In genomic region chr9:107112707-107113243, GRCh38 we compare ENCODE assay signal across 18 cellular contexts.
DNase-seq lines count a peak whose midpoint lies in the region; ATAC-seq and TF ChIP-seq lines count a peak whose summit lies in the region.
"Had no signal": no experiment of that assay in that cellular context is flagged by ENCODE, and none has a peak within 500 bp of the region (broad histone marks: within the 10 kb centered on the region; RNA-seq: fewer than 3 reads in every experiment).

No MANE protein-coding gene starts in this region.

- H3K27me3 Mint-ChIP-seq in immature natural killer cell (ENCODE audit: low read depth in 3 of 3) = peaks cover 0 to 5% (median 0%) of the 10 kb centered on the region in 3 donors

- no peak overlapping the region for H3K27ac ChIP-seq in gastrocnemius medialis
- H3K27ac ChIP-seq: gastroesophageal sphincter, right lobe of liver, thoracic aorta had no signal

- H3K4me1 ChIP-seq in gastrocnemius medialis = peaks cover 0 to 4% of the 10 kb centered on the region in 2 donors
- H3K4me1 ChIP-seq: gastroesophageal sphincter, right lobe of liver had no signal

- TF ChIP-seq POLR2A in gastrocnemius medialis (IDR thresholded peaks at IDR 0.05) = no peak

- TF ChIP-seq CTCF in GM12865 (IDR thresholded peaks at IDR 0.05; ENCODE audit: insufficient read depth, low read depth, low read length, missing control alignments) = no peak
- TF ChIP-seq CTCF in gastrocnemius medialis (IDR thresholded peaks at IDR 0.05 in 4 of 5, conservative IDR thresholded peaks at IDR 0.05 in 1 of 5) = no peak

- peaks cover 4 to 6% of the 10 kb centered on the region in 2 donors for H3K4me1 Mint-ChIP-seq in immature natural killer cell

- no peaks in the 10 kb centered on the region for H3K36me3 ChIP-seq in gastrocnemius medialis
- H3K36me3 ChIP-seq: gastroesophageal sphincter, right lobe of liver, thoracic aorta had no signal

- intact Hi-C loops in gastrocnemius medialis (cut with DNase I; ENCODE audit: low total_unique reads) = no loop called here

- H3K4me3 ChIP-seq in GM12865 (ENCODE audit: low read depth, low read length) = no peak overlapping the region
- H3K4me3 ChIP-seq in gastrocnemius medialis = no peak overlapping the region
- H3K4me3 ChIP-seq: gastroesophageal sphincter, right lobe of liver, thoracic aorta had no signal

- no peak overlapping the region for H3K27ac Mint-ChIP-seq in immature natural killer cell
- H3K27ac Mint-ChIP-seq: naive B cell had no signal

- H3K9me3 ChIP-seq in gastrocnemius medialis = no peaks in the 10 kb centered on the region
- H3K9me3 ChIP-seq: gastroesophageal sphincter, right lobe of liver, thoracic aorta had no signal

- in situ Hi-C loops in gastrocnemius medialis (cut with MboI; ENCODE audit: low sequenced_read_pairs in 4 of 4) = no loop called here

- DNase-seq in GM12865 (ENCODE audit: low read depth) = peak; percentile 48
- no peak for DNase-seq in activated CD4-positive, CD25-positive, alpha-beta regulatory T cell (lab: John Stamatoyannopoulos, UW)
- no peak for DNase-seq in gastrocnemius medialis
- no peak for DNase-seq in SKM-1 (lab: John Stamatoyannopoulos, UW; ENCODE audit: unreplicated experiment)
- no peak for DNase-seq in immature natural killer cell
- DNase-seq: anterior cingulate cortex; effector CD4-positive, alpha-beta T cell; islet precursor cell; naive B cell; NCI-H1092; NCI-H69; right lobe of liver; SIG-M5 had no signal

- H3K36me3 Mint-ChIP-seq in immature natural killer cell = peaks cover 0 to 2% (median 0%) of the 10 kb centered on the region in 3 donors

- H3K9me3 Mint-ChIP-seq in immature natural killer cell = peaks cover 0 to 2% (median 0%) of the 10 kb centered on the region in 6 donors
- H3K9me3 Mint-ChIP-seq: naive B cell had no signal

- peak; percentile 92 for ATAC-seq in GM19395 (IDR thresholded peaks at IDR 0.05; ENCODE audit: unreplicated experiment)
- peak; percentile 75 for ATAC-seq in HG02678 (IDR thresholded peaks at IDR 0.05; ENCODE audit: unreplicated experiment)
- peak; percentile 86 for ATAC-seq in HG03442 (IDR thresholded peaks at IDR 0.05; ENCODE audit: unreplicated experiment)
- no peak for ATAC-seq in gastrocnemius medialis
- ATAC-seq: gastroesophageal sphincter, right lobe of liver had no signal

- no peaks in the 10 kb centered on the region for H3K27me3 ChIP-seq in gastrocnemius medialis
- H3K27me3 ChIP-seq: gastroesophageal sphincter, right lobe of liver had no signal

- H3K4me3 Mint-ChIP-seq in immature natural killer cell = no peak overlapping the region
- H3K4me3 Mint-ChIP-seq: naive B cell had no signal

Comparison
In these comparisons a context has a peak if more than half of its experiments do, and no peak if none do; other contexts are left out.
1. ATAC-seq: peak in GM19395 (single experiment), HG02678 (single experiment) and HG03442 (single experiment); none in gastrocnemius medialis (0 of 2).